1 cellular context compared by ENCODE assay signal in genomic region chr13:30401347-30401746, GRCh38.
TF ChIP-seq lines count a peak whose summit lies in the region.

No MANE protein-coding gene starts in this region.

TF ChIP-seq in WTC11, 78 proteins besides CTCF, POLR2A, EP300 and RAD21 (continued from another document):
- TF ChIP-seq ZNF532 (CRISPR knock-in tag; IDR thresholded peaks at IDR 0.05; ENCODE audit: borderline replicate concordance): no peak
- no peak for TF ChIP-seq SMAD4 (CRISPR knock-in tag; IDR thresholded peaks at IDR 0.05)
- no peak for TF ChIP-seq PRDM15 (CRISPR knock-in tag; IDR thresholded peaks at IDR 0.05)
- no peak for TF ChIP-seq ZBTB43 (CRISPR knock-in tag; IDR thresholded peaks at IDR 0.05)
- TF ChIP-seq NR3C1 (CRISPR knock-in tag; conservative IDR thresholded peaks at IDR 0.05; ENCODE audit: low read depth): no peak
- TF ChIP-seq AFF4 (CRISPR knock-in tag; IDR thresholded peaks at IDR 0.05; ENCODE audit: borderline replicate concordance): no peak
- TF ChIP-seq ATF6 (CRISPR knock-in tag; IDR thresholded peaks at IDR 0.05): no peak
- TF ChIP-seq ATF1 (CRISPR knock-in tag; IDR thresholded peaks at IDR 0.05): no peak
- no peak for TF ChIP-seq MAX (CRISPR knock-in tag; IDR thresholded peaks at IDR 0.05)
- no peak for TF ChIP-seq TP53 (CRISPR knock-in tag; IDR thresholded peaks at IDR 0.05)
- no peak for TF ChIP-seq CDX4 (CRISPR knock-in tag; IDR thresholded peaks at IDR 0.05; ENCODE audit: borderline replicate concordance)
- TF ChIP-seq ZBTB21 (CRISPR knock-in tag; IDR thresholded peaks at IDR 0.05; ENCODE audit: borderline replicate concordance): no peak
TF ChIP-seq in WTC11: peak in this region for 0.
